In the genomic region with DNA sequence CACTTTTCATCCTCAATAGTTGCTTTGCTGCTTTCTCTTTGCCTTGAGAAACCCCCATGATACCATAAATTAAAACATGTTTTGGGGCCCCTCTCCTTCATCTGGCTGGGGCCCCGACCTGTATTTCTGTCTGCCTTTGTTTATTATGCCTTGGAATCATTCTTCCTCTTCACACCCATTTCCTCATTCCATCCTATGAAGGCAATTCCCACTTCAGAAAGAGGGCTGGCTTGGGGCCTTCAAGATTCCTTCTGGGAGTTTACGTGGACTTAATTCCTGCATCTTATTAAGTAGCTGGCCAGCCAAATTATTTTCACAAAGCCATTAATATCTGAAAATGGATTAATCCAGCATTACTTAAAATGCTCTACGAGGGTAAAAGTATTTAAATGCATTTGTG, we compare ENCODE assay signal across 23 cellular contexts. TPM values are rescaled to one million over a fixed set of nuclear protein-coding genes. Genes with fewer than 3 reads are reported as not detected.
"Had no signal": no experiment of that assay in that cellular context is flagged by ENCODE, and none has a peak within 500 bp of the region (broad histone marks: within the 10 kb centered on the region; RNA-seq: fewer than 3 reads in every experiment).

No MANE protein-coding gene starts in this region.

- H3K27ac Mint-ChIP-seq: naive B cell; nephron progenitor cell; stimulated activated effector memory CD8-positive, alpha-beta T cell treated with anti-CD3 and anti-CD28 coated beads, Interleukin-12 subunit alpha, Interleukin-12 subunit beta, amount 100 ng/mL, for 72 hours had no signal

- H3K27ac ChIP-seq: heart right ventricle, neutrophil, psoas muscle, skin epidermis, suprapubic skin, thyroid gland, upper lobe of left lung, vagina had no signal

- H3K9me3 ChIP-seq: heart right ventricle, neutrophil, psoas muscle, suprapubic skin, thyroid gland, upper lobe of left lung, vagina had no signal

- H3K4me3 ChIP-seq: heart right ventricle, psoas muscle, skin epidermis, suprapubic skin, thyroid gland, upper lobe of left lung, vagina had no signal

- H3K9me3 Mint-ChIP-seq: nephron progenitor cell had no signal

- H3K4me1 ChIP-seq: heart right ventricle, psoas muscle, suprapubic skin, thyroid gland, upper lobe of left lung, vagina had no signal

- H3K36me3 Mint-ChIP-seq: naive B cell; stimulated activated effector memory CD8-positive, alpha-beta T cell treated with anti-CD3 and anti-CD28 coated beads, Interleukin-12 subunit alpha, Interleukin-12 subunit beta, amount 100 ng/mL, for 72 hours had no signal

- H3K27me3 ChIP-seq: suprapubic skin, thyroid gland, upper lobe of left lung, vagina had no signal

- H3K4me1 Mint-ChIP-seq: naive B cell; stimulated activated effector memory CD8-positive, alpha-beta T cell treated with anti-CD3 and anti-CD28 coated beads, Interleukin-12 subunit alpha, Interleukin-12 subunit beta, amount 100 ng/mL, for 72 hours had no signal

- DNase-seq: effector memory CD4-positive, alpha-beta T cell; heart right ventricle; islet precursor cell; left ventricle myocardium superior; mammary epithelial cell; midbrain; naive B cell; nephron progenitor cell; psoas muscle; stimulated activated CD4-positive, alpha-beta T cell treated with anti-CD3 and anti-CD28 coated beads, Interleukin-4, amount 100 ng/mL, for 1 hour; stimulated activated CD8-positive, alpha-beta memory T cell treated with anti-CD3 and anti-CD28 coated beads, Interleukin-4, amount 100 ng/mL, for 48 hours; stimulated activated naive CD8-positive, alpha-beta T cell treated with anti-CD3 and anti-CD28 coated beads, Interleukin-15, Interleukin-2, amounts not matched to agents 100 U/mL and 50 U/mL, for 24 hours; thyroid gland; upper lobe of left lung had no signal

- ATAC-seq: esophagus mucosa; heart right ventricle; left ventricle myocardium superior; psoas muscle; sciatic nerve; stimulated activated effector memory CD8-positive, alpha-beta T cell treated with anti-CD3 and anti-CD28 coated beads, Interleukin-12 subunit alpha, Interleukin-12 subunit beta, amount 100 ng/mL, for 72 hours; stimulated activated naive CD8-positive, alpha-beta T cell treated with anti-CD3 and anti-CD28 coated beads, Interleukin-15, Interleukin-2, amounts not matched to agents 100 U/mL and 50 U/mL, for 24 hours had no signal

- H3K4me3 Mint-ChIP-seq: naive B cell; nephron progenitor cell; stimulated activated effector memory CD8-positive, alpha-beta T cell treated with anti-CD3 and anti-CD28 coated beads, Interleukin-12 subunit alpha, Interleukin-12 subunit beta, amount 100 ng/mL, for 72 hours had no signal

- H3K36me3 ChIP-seq: heart right ventricle, neutrophil, suprapubic skin, thyroid gland, upper lobe of left lung, vagina had no signal

RNA-seq across cellular contexts. Expression of a gene that starts 6.8 kb away (rescaled TPM):
- total RNA-seq: esophagus mucosa, fibroblast of lung, mammary epithelial cell, osteoblast had no signal
- polyA plus RNA-seq: fibroblast of lung, mammary epithelial cell had no signal
